Comparison of ENCODE assay signal across 7 cellular contexts in the genomic region with DNA sequence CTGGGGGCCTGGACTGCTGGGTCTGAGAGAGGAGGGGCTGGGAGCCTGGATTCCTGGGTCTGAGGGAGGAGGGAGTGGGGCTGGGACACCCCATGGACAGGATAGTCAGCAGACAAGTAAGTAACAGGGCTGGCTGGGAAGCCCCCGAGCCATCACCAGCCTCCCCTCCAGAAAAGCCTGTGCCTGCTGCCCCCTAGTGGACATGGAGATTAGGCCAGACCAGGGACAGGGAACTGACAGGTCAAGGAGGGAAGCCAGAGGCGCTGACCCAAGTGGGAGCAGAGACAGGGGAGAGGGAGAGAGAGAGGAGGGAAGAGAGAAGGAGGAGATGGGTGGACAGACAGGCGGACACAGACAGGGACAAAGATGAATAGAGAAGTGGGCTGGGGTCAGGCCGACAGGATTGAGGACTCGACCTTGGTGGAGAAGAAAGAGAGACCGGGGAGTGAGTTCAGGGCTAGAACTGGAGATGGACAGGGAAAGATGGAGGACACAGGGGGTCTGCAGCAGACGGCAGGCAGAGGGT.
DNase-seq lines count a peak whose midpoint lies in the region; ATAC-seq and TF ChIP-seq lines count a peak whose summit lies in the region.

No MANE protein-coding gene starts in this region.

- peaks cover 58% of the 10 kb centered on the region for H3K27me3 ChIP-seq in MM.1S (replicated peaks; ENCODE audit: insufficient read depth, low read length)

- H3K27ac Mint-ChIP-seq in T-helper 2 cell treated with Interferon-gamma antibody and Interleukin-4, amounts not matched to agents 5 μg/mL and 100 μg/mL, for 36 hours, result peak overlapping the region; percentile 38

- H3K36me3 ChIP-seq in MM.1S (replicated peaks; ENCODE audit: insufficient read depth, low read length), result no peaks in the 10 kb centered on the region

- H3K9me3 Mint-ChIP-seq in T-helper 2 cell treated with Interferon-gamma antibody and Interleukin-4, amounts not matched to agents 5 μg/mL and 100 μg/mL, for 36 hours, result no peaks in the 10 kb centered on the region

- no peak overlapping the region for H3K9ac ChIP-seq in MM.1S (ENCODE audit: low read length)

- H3F3A ChIP-seq in MM.1S (ENCODE audit: insufficient read depth, low read length), result no peaks in the 10 kb centered on the region

- H3K4me3 ChIP-seq in GM12865 (ENCODE audit: low read depth, low read length), result no peak overlapping the region
- H3K4me3 ChIP-seq in MM.1S (ENCODE audit: low read length), result no peak overlapping the region

- no peak for ATAC-seq in HG03571 (IDR thresholded peaks at IDR 0.05; ENCODE audit: unreplicated experiment)

- H3K27me3 Mint-ChIP-seq in T-helper 2 cell treated with Interferon-gamma antibody and Interleukin-4, amounts not matched to agents 5 μg/mL and 100 μg/mL, for 36 hours (ENCODE audit: low read depth), result peaks cover 42% of the 10 kb centered on the region

- no peaks in the 10 kb centered on the region for H3K9me3 ChIP-seq in MM.1S (replicated peaks; ENCODE audit: insufficient read depth, low read length)

- no peaks in the 10 kb centered on the region for H4K20me1 ChIP-seq in MM.1S (ENCODE audit: insufficient read depth, low read length)

- H3K4me1 ChIP-seq in MM.1S (ENCODE audit: low read length), result no peaks in the 10 kb centered on the region

- DNase-seq in GM12865 (ENCODE audit: low read depth) (peak; percentile 85), MM.1S (peak; percentile 55), amniotic epithelial cell (ENCODE audit: low read depth) (peak; percentile 36), hepatic stellate cell (ENCODE audit: low spot score) (peak; percentile 83)
- peak; percentile 61 for DNase-seq in T-helper 2 cell treated with Interferon-gamma antibody and Interleukin-4, amounts not matched to agents 5 μg/mL and 100 μg/mL, for 36 hours (ENCODE audit: low spot score)
- DNase-seq in stimulated activated CD4-positive, alpha-beta T cell treated with anti-CD3 and anti-CD28 coated beads, Interleukin-12 subunit alpha, Interleukin-12 subunit beta, amount 100 ng/mL, for 24 hours (ENCODE audit: low read depth in 2 of 2), result peak; percentile 51 to 56

- H3K4me2 ChIP-seq in MM.1S (ENCODE audit: low read depth, low read length), result no peak overlapping the region

- TF ChIP-seq CTCF in GM12865 (IDR thresholded peaks at IDR 0.05; ENCODE audit: insufficient read depth, low read depth, low read length, missing control alignments) (peak; percentile 88), MM.1S (IDR thresholded peaks at IDR 0.05; ENCODE audit: low read length) (peak; percentile 93)

- H3K9me2 ChIP-seq in MM.1S (replicated peaks; ENCODE audit: insufficient read depth, low read length), result no peaks in the 10 kb centered on the region

- H3K4me1 Mint-ChIP-seq in T-helper 2 cell treated with Interferon-gamma antibody and Interleukin-4, amounts not matched to agents 5 μg/mL and 100 μg/mL, for 36 hours (ENCODE audit: low read depth), result peaks cover 37% of the 10 kb centered on the region

- peak overlapping the region; percentile 20 for H3K4me3 Mint-ChIP-seq in T-helper 2 cell treated with Interferon-gamma antibody and Interleukin-4, amounts not matched to agents 5 μg/mL and 100 μg/mL, for 36 hours

- H2AFZ ChIP-seq in MM.1S (ENCODE audit: low read length), result no peak overlapping the region

- no peaks in the 10 kb centered on the region for H3K79me2 ChIP-seq in MM.1S (ENCODE audit: low read length)

- H3K36me3 Mint-ChIP-seq in T-helper 2 cell treated with Interferon-gamma antibody and Interleukin-4, amounts not matched to agents 5 μg/mL and 100 μg/mL, for 36 hours (ENCODE audit: low read depth), result no peaks in the 10 kb centered on the region

- no peak overlapping the region for H3K27ac ChIP-seq in MM.1S (ENCODE audit: low read length)
